ENCODE assay signal across 18 cellular contexts in the genomic region with DNA sequence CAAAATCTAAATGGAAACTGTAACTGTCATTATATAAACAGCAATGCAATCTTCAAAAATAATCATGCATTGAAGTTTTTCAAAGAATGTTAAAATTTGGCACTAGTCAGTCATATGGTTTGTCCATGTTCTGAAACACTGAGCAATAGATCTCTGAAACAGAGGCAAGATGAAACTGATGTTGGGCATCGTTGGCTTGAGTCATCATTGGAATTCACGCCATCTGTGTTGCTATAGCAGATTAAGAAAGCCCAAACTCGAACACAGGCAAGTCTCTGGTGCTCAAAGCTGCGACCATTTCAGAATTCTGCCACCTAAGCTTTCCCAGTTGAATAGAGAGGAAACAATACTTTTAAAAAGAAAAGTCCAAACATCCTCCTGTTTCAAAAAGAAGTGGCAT.
"Had no signal": no experiment of that assay in that cellular context is flagged by ENCODE, and none has a peak within 500 bp of the region (broad histone marks: within the 10 kb centered on the region; RNA-seq: fewer than 3 reads in every experiment).

No MANE protein-coding gene starts in this region.

- H3K36me3 Mint-ChIP-seq: naive thymus-derived CD4-positive, alpha-beta T cell; stimulated activated effector memory CD8-positive, alpha-beta T cell treated with anti-CD3 and anti-CD28 coated beads, Interleukin-12 subunit alpha, Interleukin-12 subunit beta, amount 100 ng/mL, for 72 hours had no signal

- H3K36me3 ChIP-seq: ascending aorta, neutrophil, thyroid gland, uterus had no signal

- ATAC-seq: activated naive CD8-positive, alpha-beta T cell treated with anti-CD3 and anti-CD28 coated beads, Interleukin-2, amount 50 U/mL, for 24 hours; left cardiac atrium; naive thymus-derived CD4-positive, alpha-beta T cell; stimulated activated effector memory CD8-positive, alpha-beta T cell treated with anti-CD3 and anti-CD28 coated beads, Interleukin-12 subunit alpha, Interleukin-12 subunit beta, amount 100 ng/mL, for 72 hours had no signal

- H3K27ac Mint-ChIP-seq: activated naive CD8-positive, alpha-beta T cell treated with anti-CD3 and anti-CD28 coated beads, Interleukin-2, amount 50 U/mL, for 24 hours; activated T-helper 1 cell treated with anti-CD3 and anti-CD28 coated beads, Interleukin-12 subunit alpha, Interleukin-12 subunit beta, Interleukin-2, Interleukin-4 antibody, amounts not matched to agents 30 ng/mL and 10 ng/mL and 1 ng/mL, durations not matched to agents 14 hours and 24 hours and 36 hours; naive thymus-derived CD4-positive, alpha-beta T cell; stimulated activated effector memory CD8-positive, alpha-beta T cell treated with anti-CD3 and anti-CD28 coated beads, Interleukin-12 subunit alpha, Interleukin-12 subunit beta, amount 100 ng/mL, for 72 hours had no signal

- H3K4me1 ChIP-seq: ascending aorta, uterus had no signal

- H3K9me3 Mint-ChIP-seq: activated naive CD8-positive, alpha-beta T cell treated with anti-CD3 and anti-CD28 coated beads, Interleukin-2, amount 50 U/mL, for 24 hours; activated T-helper 1 cell treated with anti-CD3 and anti-CD28 coated beads, Interleukin-12 subunit alpha, Interleukin-12 subunit beta, Interleukin-2, Interleukin-4 antibody, amounts not matched to agents 30 ng/mL and 10 ng/mL and 1 ng/mL, durations not matched to agents 14 hours and 24 hours and 36 hours had no signal

- H3K4me3 Mint-ChIP-seq: activated naive CD8-positive, alpha-beta T cell treated with anti-CD3 and anti-CD28 coated beads, Interleukin-2, amount 50 U/mL, for 24 hours; activated T-helper 1 cell treated with anti-CD3 and anti-CD28 coated beads, Interleukin-12 subunit alpha, Interleukin-12 subunit beta, Interleukin-2, Interleukin-4 antibody, amounts not matched to agents 30 ng/mL and 10 ng/mL and 1 ng/mL, durations not matched to agents 14 hours and 24 hours and 36 hours; naive thymus-derived CD4-positive, alpha-beta T cell; stimulated activated effector memory CD8-positive, alpha-beta T cell treated with anti-CD3 and anti-CD28 coated beads, Interleukin-12 subunit alpha, Interleukin-12 subunit beta, amount 100 ng/mL, for 72 hours had no signal

- H3K4me1 Mint-ChIP-seq: activated naive CD8-positive, alpha-beta T cell treated with anti-CD3 and anti-CD28 coated beads, Interleukin-2, amount 50 U/mL, for 24 hours; stimulated activated effector memory CD8-positive, alpha-beta T cell treated with anti-CD3 and anti-CD28 coated beads, Interleukin-12 subunit alpha, Interleukin-12 subunit beta, amount 100 ng/mL, for 72 hours had no signal

- H3K27ac ChIP-seq: ascending aorta, neutrophil, thyroid gland, uterus had no signal

- H3K9me3 ChIP-seq: ascending aorta, neutrophil, thyroid gland, uterus had no signal

- H3K27me3 ChIP-seq: ascending aorta, neutrophil, thyroid gland, uterus had no signal

- DNase-seq: activated CD4-positive, alpha-beta T cell treated with anti-CD3 and anti-CD28 coated beads, Interleukin-2, amount 50 U/mL, for 1 hour; activated CD4-positive, CD25-positive, alpha-beta regulatory T cell; activated CD8-positive, alpha-beta memory T cell treated with anti-CD3 and anti-CD28 coated beads for 24 hours; activated naive CD4-positive, alpha-beta T cell treated with Interleukin-2 at 50 U/mL for 16 hours; activated naive CD8-positive, alpha-beta T cell treated with anti-CD3 and anti-CD28 coated beads, Interleukin-2, amount 50 U/mL, for 24 hours; foreskin melanocyte; left cardiac atrium; naive thymus-derived CD4-positive, alpha-beta T cell; posterior cingulate gyrus; retina; SW 1271; thyroid gland; uterus had no signal

- H3K4me3 ChIP-seq: ascending aorta, lung, thyroid gland, uterus had no signal
